25 cellular contexts compared by ENCODE assay signal in genomic region chr13:109199280-109199679, GRCh38.
"Had no signal": no experiment of that assay in that cellular context is flagged by ENCODE, and none has a peak within 500 bp of the region (broad histone marks: within the 10 kb centered on the region; RNA-seq: fewer than 3 reads in every experiment).

No MANE protein-coding gene starts in this region.

- H3K4me2 ChIP-seq: KMS-11 had no signal

- H3K9me3 ChIP-seq: MG63 had no signal

- H3K36me3 ChIP-seq: MG63 had no signal

- H3K27me3 ChIP-seq: MG63 had no signal

- H3K27ac ChIP-seq: KMS-11, SK-N-MC had no signal

- DNase-seq: activated B cell treated with CpG ODN at 0.5 μM for 24 hours; activated CD4-positive, alpha-beta memory T cell treated with anti-CD3 and anti-CD28 coated beads for 36 hours; activated CD4-positive, alpha-beta T cell treated with anti-CD3 and anti-CD28 coated beads for 1 hour; activated CD4-positive, alpha-beta T cell treated with anti-CD3 and anti-CD28 coated beads, Interleukin-2, amount 10 ng/mL, durations not matched to agents 7 days and 5 days; activated CD8-positive, alpha-beta memory T cell treated with anti-CD3 and anti-CD28 coated beads for 24 hours; activated effector memory CD4-positive, alpha-beta T cell treated with anti-CD3 and anti-CD28 coated beads, Interleukin-2, amount 50 U/mL, for 16 hours; activated naive CD4-positive, alpha-beta T cell treated with Interleukin-2 at 50 U/mL for 16 hours; activated naive CD8-positive, alpha-beta T cell treated with anti-CD3 and anti-CD28 coated beads, Interleukin-2, amount 50 U/mL, for 24 hours; activated T-cell treated with anti-CD3 and anti-CD28 coated beads, Interleukin-2, amount 50 U/mL, for 4 hours; amygdala; MG63; MV-4-11; NCI-H1092 treated with DMSO at 0.1 percent for 48 hours; NCI-H1930; NCI-H345; NCI-H510A; NCI-H526 treated with DMSO at 0.1 percent for 48 hours; RPMI8226; T-cell; T-helper 2 cell; T1000 had no signal

- H3K4me3 ChIP-seq: MG63, SK-N-MC had no signal

- H3K9ac ChIP-seq: KMS-11 had no signal

- ATAC-seq: activated naive CD4-positive, alpha-beta T cell treated with anti-CD3 and anti-CD28 coated beads, Interleukin-2, amount 50 U/mL, for 72 hours; activated naive CD8-positive, alpha-beta T cell treated with anti-CD3 and anti-CD28 coated beads, Interleukin-2, amount 50 U/mL, for 24 hours; activated T-cell treated with anti-CD3 and anti-CD28 coated beads, Interleukin-2, amount 50 U/mL, for 4 hours; Right ventricle myocardium inferior; T-cell had no signal
